ENCODE assay signal across 1 cellular context in genomic region chr7:27198871-27199801, GRCh38.
TF ChIP-seq lines count a peak whose summit lies in the region.

No MANE protein-coding gene starts in this region.

TF ChIP-seq in HEK293, 187 proteins besides CTCF, POLR2A, EP300 and RAD21 (continued from another document):
- TF ChIP-seq, protein P1, sequence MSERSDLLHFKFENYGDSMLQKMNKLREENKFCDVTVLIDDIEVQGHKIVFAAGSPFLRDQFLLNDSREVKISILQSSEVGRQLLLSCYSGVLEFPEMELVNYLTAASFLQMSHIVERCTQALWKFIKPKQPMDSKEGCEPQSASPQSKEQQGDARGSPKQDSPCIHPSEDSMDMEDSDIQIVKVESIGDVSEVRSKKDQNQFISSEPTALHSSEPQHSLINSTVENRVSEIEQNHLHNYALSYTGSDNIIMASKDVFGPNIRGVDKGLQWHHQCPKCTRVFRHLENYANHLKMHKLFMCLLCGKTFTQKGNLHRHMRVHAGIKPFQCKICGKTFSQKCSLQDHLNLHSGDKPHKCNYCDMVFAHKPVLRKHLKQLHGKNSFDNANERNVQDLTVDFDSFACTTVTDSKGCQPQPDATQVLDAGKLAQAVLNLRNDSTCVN (tag by site-specific recombination; optimal IDR thresholded peaks at IDR 0.05), result peak; percentile 81
- TF ChIP-seq ZNF76 (tag by site-specific recombination; IDR thresholded peaks at IDR 0.05; ENCODE audit: borderline replicate concordance, low read depth), result 0 out of 2 replicates have a peak, but pooled peaks have one; percentile 26
